ENCODE assay signal across 12 cellular contexts in the genomic region with DNA sequence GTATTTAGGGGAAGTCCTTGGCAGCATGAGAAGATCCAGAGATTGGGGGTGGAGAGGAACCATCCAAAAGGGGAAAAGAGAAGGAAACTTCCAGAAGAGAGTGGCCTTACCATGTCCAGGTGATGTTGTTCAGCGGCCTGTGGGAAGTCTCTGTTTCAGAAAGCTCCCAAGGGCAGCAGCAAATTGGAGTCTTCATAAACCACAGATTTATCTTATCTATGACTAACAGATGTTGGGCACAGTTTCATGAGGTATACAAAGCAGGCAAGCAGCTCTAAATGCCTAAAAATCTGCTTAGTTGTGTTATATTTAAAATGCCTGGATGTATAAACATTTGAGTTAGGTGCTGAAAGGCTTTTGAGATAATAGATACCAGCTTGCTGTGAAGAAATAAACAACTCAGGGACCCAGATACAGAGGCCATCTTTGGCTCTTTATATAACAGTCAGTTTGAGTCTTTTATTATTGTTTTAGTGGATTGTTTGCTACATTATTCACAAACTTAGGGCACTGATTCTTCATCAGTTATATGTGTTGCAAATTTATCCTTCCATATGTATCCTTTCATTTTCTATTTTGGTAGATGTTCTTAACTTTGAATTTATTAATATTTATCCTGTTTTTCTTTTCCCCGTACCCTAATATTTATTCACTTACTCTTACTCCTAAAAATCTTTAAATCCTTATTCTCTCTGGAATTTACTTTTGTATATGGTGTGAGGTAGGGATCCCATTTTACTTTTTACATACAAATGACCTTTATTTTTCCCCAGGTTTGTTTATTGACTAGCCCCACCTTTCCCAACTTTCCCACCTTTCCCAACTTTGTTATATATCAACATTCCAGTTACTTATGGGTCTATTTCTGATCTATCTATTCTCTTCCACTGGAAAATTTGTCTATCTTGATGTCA. TPM values are rescaled to one million over a fixed set of nuclear protein-coding genes. Genes with fewer than 3 reads are reported as not detected.
DNase-seq lines count a peak whose midpoint lies in the region; ATAC-seq and TF ChIP-seq lines count a peak whose summit lies in the region.
"Had no signal": no experiment of that assay in that cellular context is flagged by ENCODE, and none has a peak within 500 bp of the region (broad histone marks: within the 10 kb centered on the region; RNA-seq: fewer than 3 reads in every experiment).

No MANE protein-coding gene starts in this region.

- H3K27me3 Mint-ChIP-seq in HFFc6 (ENCODE audit: insufficient read depth): peaks cover 8% of the 10 kb centered on the region
- H3K27me3 Mint-ChIP-seq in activated CD8-positive, alpha-beta T cell treated with anti-CD3 and anti-CD28 coated beads for 36 hours: peaks cover 5% of the 10 kb centered on the region
- peaks cover 3 to 15% (median 6%) of the 10 kb centered on the region in 3 donors for H3K27me3 Mint-ChIP-seq in immature natural killer cell (ENCODE audit: low read depth in 3 of 3)

- CTCF ChIA-PET in activated CD8-positive, alpha-beta T cell treated with anti-CD3 and anti-CD28 coated beads for 36 hours (lab: Charles Lee): interaction anchor here (1.7 kb wide), 1 partner anchor 70 kb away, joined by 6 read pairs; no protein-coding TSS in a partner anchor

- no peaks in the 10 kb centered on the region for H3K36me3 ChIP-seq in colonic mucosa
- H3K36me3 ChIP-seq: uterus had no signal

- no peak overlapping the region for H3K4me3 ChIP-seq in colonic mucosa
- H3K4me3 ChIP-seq: uterus had no signal

- H3K9ac ChIP-seq in colonic mucosa (ENCODE audit: low read depth in 2 of 2, low read length in 2 of 2): no peak overlapping the region

- H3K4me1 Mint-ChIP-seq in HFFc6 (ENCODE audit: low read depth): peaks cover 34% of the 10 kb centered on the region
- H3K4me1 Mint-ChIP-seq in activated CD8-positive, alpha-beta T cell treated with anti-CD3 and anti-CD28 coated beads for 36 hours (ENCODE audit: low read depth): peaks cover 26% of the 10 kb centered on the region
- peaks cover 16 to 34% of the 10 kb centered on the region in 2 donors for H3K4me1 Mint-ChIP-seq in immature natural killer cell

- H3K4me1 ChIP-seq in colonic mucosa: peaks cover 8% of the 10 kb centered on the region

- POLR2A ChIA-PET in activated CD8-positive, alpha-beta T cell treated with anti-CD3 and anti-CD28 coated beads for 36 hours (lab: Charles Lee): interaction anchor here (1.0 kb wide), 1 partner anchor 23 kb away, joined by 5 read pairs; no protein-coding TSS in a partner anchor

- H3K36me3 Mint-ChIP-seq in HFFc6 (ENCODE audit: low read depth) (no peaks in the 10 kb centered on the region; the same call in 1 of the 2 replicates), immature natural killer cell (no peaks in the 10 kb centered on the region)
- H3K36me3 Mint-ChIP-seq in activated CD8-positive, alpha-beta T cell treated with anti-CD3 and anti-CD28 coated beads for 36 hours (ENCODE audit: low read depth): peaks cover 23% of the 10 kb centered on the region

- H3K27ac Mint-ChIP-seq in HFFc6 (0 out of 2 replicates have a peak overlapping the region, but pooled peaks have one; percentile 7), immature natural killer cell (peak overlapping the region in 5 of 6 donors; percentile 81 to 100 (median 99))
- H3K27ac Mint-ChIP-seq in activated CD8-positive, alpha-beta T cell treated with anti-CD3 and anti-CD28 coated beads for 36 hours: peak overlapping the region; percentile 96

- intact Hi-C loops in activated CD8-positive, alpha-beta T cell treated with anti-CD3 and anti-CD28 coated beads for 36 hours (cut with micrococcal nuclease): no loop called here
- intact Hi-C loops in colonic mucosa (cut with DNase I): no loop called here

- no peak for ATAC-seq in activated CD8-positive, alpha-beta T cell treated with anti-CD3 and anti-CD28 coated beads for 36 hours
- no peak for ATAC-seq in HG03565 (IDR thresholded peaks at IDR 0.05; ENCODE audit: unreplicated experiment)
- ATAC-seq: esophagus mucosa had no signal

- TF ChIP-seq CTCF in HFFc6 (IDR thresholded peaks at IDR 0.05): no peak
- no peak for TF ChIP-seq CTCF in activated CD8-positive, alpha-beta T cell treated with anti-CD3 and anti-CD28 coated beads for 36 hours (IDR thresholded peaks at IDR 0.05)
- no peak for TF ChIP-seq CTCF in colonic mucosa (IDR thresholded peaks at IDR 0.05)

- peak; percentile 20 for DNase-seq in CD1c-positive myeloid dendritic cell (ENCODE audit: extremely low spot score)
- peak; percentile 18 for DNase-seq in HFFc6
- DNase-seq in activated CD8-positive, alpha-beta T cell treated with anti-CD3 and anti-CD28 coated beads for 36 hours: no peak
- no peak for DNase-seq in immature natural killer cell
- no peak for DNase-seq in stimulated activated CD4-positive, alpha-beta T cell treated with anti-CD3 and anti-CD28 coated beads, Interleukin-15, amount 100 ng/mL, for 24 hours
- DNase-seq in colonic mucosa: no peak
- no peak for DNase-seq in stimulated activated CD4-positive, alpha-beta T cell treated with anti-CD3 and anti-CD28 coated beads, Interleukin-4, amount 100 ng/mL, for 24 hours
- DNase-seq: BE2C, NCI-H1436, uterus had no signal

- H3K9me3 Mint-ChIP-seq in HFFc6 (peaks cover 7% of the 10 kb centered on the region; the same call in 1 of the 2 replicates), immature natural killer cell (peaks cover 0 to 4% (median 0%) of the 10 kb centered on the region in 6 donors)
- peaks cover 7% of the 10 kb centered on the region for H3K9me3 Mint-ChIP-seq in activated CD8-positive, alpha-beta T cell treated with anti-CD3 and anti-CD28 coated beads for 36 hours

- H3K4me3 Mint-ChIP-seq in HFFc6 (peak overlapping the region; percentile 42; the same call in 1 of the 2 replicates), immature natural killer cell (peak overlapping the region in 4 of 5 donors; percentile 30 to 99 (median 53))
- H3K4me3 Mint-ChIP-seq in activated CD8-positive, alpha-beta T cell treated with anti-CD3 and anti-CD28 coated beads for 36 hours: peak overlapping the region; percentile 99

- H3K27me3 ChIP-seq in colonic mucosa: no peaks in the 10 kb centered on the region
- H3K27me3 ChIP-seq: uterus had no signal

- H3K9me3 ChIP-seq in colonic mucosa: no peaks in the 10 kb centered on the region

- H3K27ac ChIP-seq in colonic mucosa: no peak overlapping the region
- H3K27ac ChIP-seq: uterus had no signal

RNA-seq across cellular contexts. Expression of a gene that starts 21.4 kb away (rescaled TPM):
- 100 to 1,000 TPM; 122 to 136 (median 126) TPM for total RNA-seq in HFFc6 (2021; fragmentation: NEBNext Ultra II Directional; extraction: Animal tissue kit (Norgen Biotek cat#: 25700))
- 100 to 1,000 TPM; 261 to 267 TPM for total RNA-seq in activated CD8-positive, alpha-beta T cell treated with anti-CD3 and anti-CD28 coated beads for 36 hours
- 100 to 1,000 TPM in 1 of 3 donors, 10 to 100 TPM in 2; 47.4 to 169 (median 70.1) TPM for polyA plus RNA-seq in immature natural killer cell
- 100 to 1,000 TPM; 115 to 125 TPM for total RNA-seq in colonic mucosa

Comparison
In these comparisons a context has a peak if more than half of its experiments do, and no peak if none do; other contexts are left out.
1. DNase-seq: peak in CD1c-positive myeloid dendritic cell (single experiment) and HFFc6 (single experiment); none in activated CD8-positive, alpha-beta T cell treated with anti-CD3 and anti-CD28 coated beads for 36 hours (single experiment), immature natural killer cell (0 of 3), stimulated activated CD4-positive, alpha-beta T cell treated with anti-CD3 and anti-CD28 coated beads, Interleukin-15, amount 100 ng/mL, for 24 hours (single experiment), colonic mucosa (single experiment) and stimulated activated CD4-positive, alpha-beta T cell treated with anti-CD3 and anti-CD28 coated beads, Interleukin-4, amount 100 ng/mL, for 24 hours (single experiment).
2. H3K27ac Mint-ChIP-seq: peak in every context shown above with its lines; median percentile 99 in immature natural killer cell; 96 in activated CD8-positive, alpha-beta T cell treated with anti-CD3 and anti-CD28 coated beads for 36 hours; 7 in HFFc6.
3. H3K4me3 Mint-ChIP-seq: peak in every context shown above with its lines; median percentile 99 in activated CD8-positive, alpha-beta T cell treated with anti-CD3 and anti-CD28 coated beads for 36 hours; 53 in immature natural killer cell; 42 in HFFc6.